ENCODE assay signal across 9 cellular contexts in genomic region chr1:243508303-243508713, GRCh38.
DNase-seq lines count a peak whose midpoint lies in the region; ATAC-seq lines count a peak whose summit lies in the region.
"Had no signal": no experiment of that assay in that cellular context is flagged by ENCODE, and none has a peak within 500 bp of the region (broad histone marks: within the 10 kb centered on the region; RNA-seq: fewer than 3 reads in every experiment).

No MANE protein-coding gene starts in this region.

- peak overlapping the region; percentile 31 for H3K27ac Mint-ChIP-seq in activated CD4-positive, alpha-beta T cell treated with anti-CD3 and anti-CD28 coated beads, Interleukin-2, amount 10 ng/mL, durations not matched to agents 24 days and 14 days
- no peak overlapping the region for H3K27ac Mint-ChIP-seq in activated T-cell treated with anti-CD3 and anti-CD28 coated beads, Interleukin-2, amount 50 U/mL, for 72 hours
- H3K27ac Mint-ChIP-seq in stimulated activated memory B cell treated with anti-CD40 and anti-IgM and Interleukin-4, amounts not matched to agents 10 μg/mL and 1 μg/mL and 100 μg/mL, for 72 hours: peak overlapping the region; percentile 53

- ATAC-seq in HG02885 (IDR thresholded peaks at IDR 0.05; ENCODE audit: poor library complexity, unreplicated experiment) (peak; percentile 69), GM19328 (IDR thresholded peaks at IDR 0.05; ENCODE audit: unreplicated experiment) (no peak)
- peak; percentile 77 to 89 for ATAC-seq in activated T-cell treated with anti-CD3 and anti-CD28 coated beads, Interleukin-2, amount 50 U/mL, for 72 hours (replicated peaks in 1 of 2)
- ATAC-seq in stimulated activated memory B cell treated with anti-CD40 and anti-IgM and Interleukin-4, amounts not matched to agents 10 μg/mL and 1 μg/mL and 100 μg/mL, for 72 hours: peak; percentile 86
- ATAC-seq: A549 had no signal

- H3K36me3 Mint-ChIP-seq in activated CD4-positive, alpha-beta T cell treated with anti-CD3 and anti-CD28 coated beads, Interleukin-2, amount 10 ng/mL, durations not matched to agents 24 days and 14 days (ENCODE audit: low read depth): peaks cover 18% of the 10 kb centered on the region
- H3K36me3 Mint-ChIP-seq in activated T-cell treated with anti-CD3 and anti-CD28 coated beads, Interleukin-2, amount 50 U/mL, for 72 hours (ENCODE audit: insufficient read depth in 2 of 2): peaks cover 6 to 10% of the 10 kb centered on the region in 2 donors
- peaks cover 43% of the 10 kb centered on the region for H3K36me3 Mint-ChIP-seq in stimulated activated memory B cell treated with anti-CD40 and anti-IgM and Interleukin-4, amounts not matched to agents 10 μg/mL and 1 μg/mL and 100 μg/mL, for 72 hours

- H3K4me3 Mint-ChIP-seq in activated CD4-positive, alpha-beta T cell treated with anti-CD3 and anti-CD28 coated beads, Interleukin-2, amount 10 ng/mL, durations not matched to agents 24 days and 14 days: no peak overlapping the region
- H3K4me3 Mint-ChIP-seq in activated T-cell treated with anti-CD3 and anti-CD28 coated beads, Interleukin-2, amount 50 U/mL, for 72 hours: peak overlapping the region in 1 of 2 donors; percentile 25
- H3K4me3 Mint-ChIP-seq in stimulated activated memory B cell treated with anti-CD40 and anti-IgM and Interleukin-4, amounts not matched to agents 10 μg/mL and 1 μg/mL and 100 μg/mL, for 72 hours: no peak overlapping the region

- no peak for DNase-seq in activated CD4-positive, alpha-beta T cell treated with anti-CD3 and anti-CD28 coated beads, Interleukin-2, amount 10 ng/mL, durations not matched to agents 24 days and 14 days
- no peak for DNase-seq in activated CD4-positive, alpha-beta T cell treated with anti-CD3 and anti-CD28 coated beads, Interleukin-2, amount 50 U/mL, for 1 hour
- peak; percentile 16 to 18 for DNase-seq in activated T-cell treated with anti-CD3 and anti-CD28 coated beads, Interleukin-2, amount 50 U/mL, for 72 hours
- DNase-seq in NCI-H526 (lab: John Stamatoyannopoulos, UW): no peak
- no peak for DNase-seq in DMS 273 (lab: John Stamatoyannopoulos, UW; ENCODE audit: unreplicated experiment)

- intact Hi-C loops in activated CD4-positive, alpha-beta T cell treated with anti-CD3 and anti-CD28 coated beads, Interleukin-2, amount 10 ng/mL, durations not matched to agents 24 days and 14 days (cut with micrococcal nuclease): no loop called here

- peaks cover 9% of the 10 kb centered on the region for H3K4me1 Mint-ChIP-seq in activated CD4-positive, alpha-beta T cell treated with anti-CD3 and anti-CD28 coated beads, Interleukin-2, amount 10 ng/mL, durations not matched to agents 24 days and 14 days
- H3K4me1 Mint-ChIP-seq in activated T-cell treated with anti-CD3 and anti-CD28 coated beads, Interleukin-2, amount 50 U/mL, for 72 hours (ENCODE audit: low read depth): peaks cover 14% of the 10 kb centered on the region
- H3K4me1 Mint-ChIP-seq in stimulated activated memory B cell treated with anti-CD40 and anti-IgM and Interleukin-4, amounts not matched to agents 10 μg/mL and 1 μg/mL and 100 μg/mL, for 72 hours: peaks cover 51% of the 10 kb centered on the region

- no peaks in the 10 kb centered on the region for H3K27me3 Mint-ChIP-seq in activated CD4-positive, alpha-beta T cell treated with anti-CD3 and anti-CD28 coated beads, Interleukin-2, amount 10 ng/mL, durations not matched to agents 24 days and 14 days
- H3K27me3 Mint-ChIP-seq in activated T-cell treated with anti-CD3 and anti-CD28 coated beads, Interleukin-2, amount 50 U/mL, for 72 hours (ENCODE audit: low read depth): no peaks in the 10 kb centered on the region
- H3K27me3 Mint-ChIP-seq in stimulated activated memory B cell treated with anti-CD40 and anti-IgM and Interleukin-4, amounts not matched to agents 10 μg/mL and 1 μg/mL and 100 μg/mL, for 72 hours: no peaks in the 10 kb centered on the region

- no peaks in the 10 kb centered on the region for H3K9me3 Mint-ChIP-seq in activated CD4-positive, alpha-beta T cell treated with anti-CD3 and anti-CD28 coated beads, Interleukin-2, amount 10 ng/mL, durations not matched to agents 24 days and 14 days
- H3K9me3 Mint-ChIP-seq in activated T-cell treated with anti-CD3 and anti-CD28 coated beads, Interleukin-2, amount 50 U/mL, for 72 hours: no peaks in the 10 kb centered on the region
- H3K9me3 Mint-ChIP-seq in stimulated activated memory B cell treated with anti-CD40 and anti-IgM and Interleukin-4, amounts not matched to agents 10 μg/mL and 1 μg/mL and 100 μg/mL, for 72 hours: no peaks in the 10 kb centered on the region

Comparison
In these comparisons a context has a peak if more than half of its experiments do, and no peak if none do; other contexts are left out.
1. DNase-seq: peak in activated T-cell treated with anti-CD3 and anti-CD28 coated beads, Interleukin-2, amount 50 U/mL, for 72 hours (2 of 2); none in activated CD4-positive, alpha-beta T cell treated with anti-CD3 and anti-CD28 coated beads, Interleukin-2, amount 10 ng/mL, durations not matched to agents 24 days and 14 days (single experiment), activated CD4-positive, alpha-beta T cell treated with anti-CD3 and anti-CD28 coated beads, Interleukin-2, amount 50 U/mL, for 1 hour (single experiment), NCI-H526 (0 of 2) and DMS 273 (single experiment).